8 cellular contexts compared by ENCODE assay signal in genomic region chr10:101061814-101062230, GRCh38. TPM values are rescaled to one million over a fixed set of nuclear protein-coding genes. Genes with fewer than 3 reads are reported as not detected.
DNase-seq lines count a peak whose midpoint lies in the region; ATAC-seq and TF ChIP-seq lines count a peak whose summit lies in the region.

Gene KAZALD1, plus strand, starts transcription at chr10:101061989. Its CDS starts 604 bp downstream, at chr10:101062593.

- H3K4me1 ChIP-seq in H9 (ENCODE audit: insufficient read depth, low read length) (no peaks in the 10 kb centered on the region; the same call in 1 of the 2 replicates), skeletal muscle tissue (ENCODE audit: control insufficient read depth in 3 of 3, insufficient read depth in 3 of 3, low read length in 3 of 3) (peaks cover 56 to 61% (median 57%) of the 10 kb centered on the region in 3 donors)

- TF ChIP-seq CTCF in H9 (conservative IDR thresholded peaks at IDR 0.05) = no peak
- TF ChIP-seq CTCF in VCaP (conservative IDR thresholded peaks at IDR 0.05) = no peak

- H3K36me3 Mint-ChIP-seq in H9 (ENCODE audit: insufficient read depth in 1 of 3, low read depth in 3 of 3) = peaks cover 0 to 4% (median 0%) of the 10 kb centered on the region in 3 experiments; a peak in 3 of 7 replicates

- peak within 1 kb of the TSS; percentile 96 for H3K9ac ChIP-seq in H9 (ENCODE audit: extremely low read depth, insufficient read length, low read length)
- H3K9ac ChIP-seq in skeletal muscle tissue (ENCODE audit: low read depth in 1 of 3, low read length in 3 of 3) = peak within 1 kb of the TSS; percentile 93 to 100 (median 97)

- peaks cover 34% of the 10 kb centered on the region for H3K23me2 ChIP-seq in H9 (ENCODE audit: insufficient read length, low read depth, low read length, poor library complexity, severe bottlenecking)

- H3K4me2 ChIP-seq in H9 (ENCODE audit: insufficient read depth, insufficient read length, low read length) = peak within 1 kb of the TSS; percentile 98

- H2BK120ac ChIP-seq in H9 (ENCODE audit: low read depth, low read length, poor library complexity, severe bottlenecking) = no peak within 1 kb of the TSS

- ATAC-seq in left cardiac atrium (no peak), GM19397 (IDR thresholded peaks at IDR 0.05; ENCODE audit: unreplicated experiment) (no peak), GM21619 (IDR thresholded peaks at IDR 0.05; ENCODE audit: unreplicated experiment) (no peak)

- WGBS in H9 (ENCODE audit: extremely low coverage, insufficient read length, low lambda C conversion rate) = no CpG with 5 or more reads among the region's 22 CpGs

- H3K27me3 ChIP-seq in H9 (ENCODE audit: insufficient read depth, low read length) = peaks cover 45% of the 10 kb centered on the region
- peaks cover 0 to 31% (median 28%) of the 10 kb centered on the region in 3 donors for H3K27me3 ChIP-seq in skeletal muscle tissue (ENCODE audit: control insufficient read depth in 3 of 3, insufficient read depth in 3 of 3, low read length in 3 of 3)

- H3K36me3 ChIP-seq in skeletal muscle tissue (ENCODE audit: control insufficient read depth in 3 of 3, insufficient read depth in 3 of 3, low read length in 3 of 3) = no peaks in the 10 kb centered on the region

- H4K8ac ChIP-seq in H9 (replicated peaks; ENCODE audit: insufficient read length, low read depth, low read length) = no peak within 1 kb of the TSS

- peak within 1 kb of the TSS; percentile 74 for H3K14ac ChIP-seq in H9 (ENCODE audit: insufficient read depth, low read length)

- peak within 1 kb of the TSS; percentile 85 for H3K18ac ChIP-seq in H9 (ENCODE audit: insufficient read length, low read depth, low read length)

- H3K4me3 Mint-ChIP-seq in H9 = peak within 1 kb of the TSS; percentile 93 to 96

- no peak within 1 kb of the TSS for H2AFZ ChIP-seq in H9 (ENCODE audit: low read length)

- H2BK20ac ChIP-seq in H9 (ENCODE audit: low read depth, low read length, poor library complexity, severe bottlenecking) = no peak within 1 kb of the TSS

- no peak within 1 kb of the TSS for H3K4ac ChIP-seq in H9 (ENCODE audit: low read depth, low read length)

- no peaks in the 10 kb centered on the region for H3K79me1 ChIP-seq in H9 (ENCODE audit: insufficient read depth, low read depth, low read length, poor library complexity, severe bottlenecking)

- H3K9me3 ChIP-seq in H9 (ENCODE audit: control insufficient read depth, low read depth, low read length) (no peaks in the 10 kb centered on the region), skeletal muscle tissue (ENCODE audit: control insufficient read depth in 3 of 3, low read length in 3 of 3) (no peaks in the 10 kb centered on the region)

- peaks cover 31 to 38% of the 10 kb centered on the region in 2 experiments for H3K4me1 Mint-ChIP-seq in H9

- H2BK15ac ChIP-seq in H9 (ENCODE audit: low read depth, low read length) = no peak within 1 kb of the TSS

- no peak within 1 kb of the TSS for H3K56ac ChIP-seq in H9 (ENCODE audit: insufficient read length, low read depth, low read length)

- H3K9me3 Mint-ChIP-seq in H9 = no peaks in the 10 kb centered on the region; a peak in 1 of 5 replicates

- H3K4me3 ChIP-seq in skeletal muscle tissue (ENCODE audit: low read length in 3 of 3) = peak within 1 kb of the TSS; percentile 97 to 99 (median 98)

- no peak within 1 kb of the TSS for H4K5ac ChIP-seq in H9 (ENCODE audit: insufficient read length, low read depth, low read length)

- H3K27ac Mint-ChIP-seq in H9 = peak within 1 kb of the TSS; percentile 96 to 99 (median 98); a peak in 5 of 7 replicates

- peaks cover 54% of the 10 kb centered on the region for H3K27me3 Mint-ChIP-seq in H9 (ENCODE audit: low read depth)

- intact Hi-C loops in left cardiac atrium (cut with DNase I) = loop anchor here in 1 of 2 donors (2.0 kb wide), 1 partner anchor 19 kb away; no protein-coding TSS in a partner anchor

- H2BK12ac ChIP-seq in H9 (ENCODE audit: insufficient read length, low read depth, low read length) = no peak within 1 kb of the TSS

- no peaks in the 10 kb centered on the region for H4K20me1 ChIP-seq in H9 (ENCODE audit: control insufficient read depth, insufficient read depth, insufficient read length)

- no peaks in the 10 kb centered on the region for H3K79me2 ChIP-seq in H9 (ENCODE audit: insufficient read depth, low read length)

- no peak within 1 kb of the TSS for H3K23ac ChIP-seq in H9 (ENCODE audit: insufficient read length, low read depth, low read length)

- H3K27ac ChIP-seq in H9 (ENCODE audit: insufficient read length, low read depth, low read length) = peak within 1 kb of the TSS; percentile 35
- peak within 1 kb of the TSS; percentile 94 for H3K27ac ChIP-seq in VCaP
- peak within 1 kb of the TSS; percentile 96 for H3K27ac ChIP-seq in skeletal muscle tissue (ENCODE audit: low read depth, low read length)

- no peak within 1 kb of the TSS for H4K91ac ChIP-seq in H9 (ENCODE audit: insufficient read length, low read depth, low read length)

- H2AK5ac ChIP-seq in H9 (ENCODE audit: insufficient read length, low read length) = no peak within 1 kb of the TSS

- H2BK5ac ChIP-seq in H9 (ENCODE audit: insufficient read length, low read length) = no peak within 1 kb of the TSS

- no peak for DNase-seq in H9
- peak; percentile 69 for DNase-seq in left cardiac atrium
- DNase-seq in NCI-H2081 treated with DMSO at 0.1 percent for 48 hours (lab: John Stamatoyannopoulos, UW) = no peak
- DNase-seq in DMS153 treated with DMSO at 0.1 percent for 48 hours (lab: John Stamatoyannopoulos, UW; ENCODE audit: unreplicated experiment) = no peak

- H3T11ph ChIP-seq in H9 (ENCODE audit: low read length) = no peak within 1 kb of the TSS

RNA-seq across cellular contexts. Expression of gene KAZALD1, which starts in this region (rescaled TPM):
- total RNA-seq in H9 (2021) (2.9 and 3.6 TPM in 2 replicates), left cardiac atrium (1 to 10 TPM; 7.1 to 7.2 TPM), skeletal muscle tissue (23.5 TPM)

Comparison
In these comparisons a context has a peak if more than half of its experiments do, and no peak if none do; other contexts are left out.
1. H3K27ac ChIP-seq: peak in every context shown above with its lines; median percentile 96 in skeletal muscle tissue; 94 in VCaP; 35 in H9.